In genomic region chr15:100878601-100879000, GRCh38 we compare ENCODE assay signal across 10 cellular contexts. TPM values are rescaled to one million over a fixed set of nuclear protein-coding genes. Genes with fewer than 3 reads are reported as not detected.
DNase-seq lines count a peak whose midpoint lies in the region; ATAC-seq lines count a peak whose summit lies in the region.
"Had no signal": no experiment of that assay in that cellular context is flagged by ENCODE, and none has a peak within 500 bp of the region (broad histone marks: within the 10 kb centered on the region; RNA-seq: fewer than 3 reads in every experiment).

No MANE protein-coding gene starts in this region.

- H3K4me1 ChIP-seq in iPS-15b (ENCODE audit: control insufficient read depth, insufficient read depth, low read length), result peaks cover 10% of the 10 kb centered on the region

- H3K27me3 Mint-ChIP-seq in T-helper 1 cell treated with Interleukin-12 subunit alpha and Interleukin-12 subunit beta and Interleukin-4 antibody, amounts not matched to agents 30 μg/mL and 1 μg/mL, for 36 hours (ENCODE audit: low read depth), result peaks cover 87% of the 10 kb centered on the region
- H3K27me3 Mint-ChIP-seq in activated CD4-positive, alpha-beta memory T cell treated with anti-CD3 and anti-CD28 coated beads for 36 hours, result peaks cover 57% of the 10 kb centered on the region

- H3K36me3 Mint-ChIP-seq in T-helper 1 cell treated with Interleukin-12 subunit alpha and Interleukin-12 subunit beta and Interleukin-4 antibody, amounts not matched to agents 30 μg/mL and 1 μg/mL, for 36 hours (ENCODE audit: low read depth), result no peaks in the 10 kb centered on the region
- H3K36me3 Mint-ChIP-seq in activated CD4-positive, alpha-beta memory T cell treated with anti-CD3 and anti-CD28 coated beads for 36 hours, result no peaks in the 10 kb centered on the region
- H3K36me3 Mint-ChIP-seq in stimulated activated effector memory CD8-positive, alpha-beta T cell treated with anti-CD3 and anti-CD28 coated beads, Interleukin-12 subunit alpha, Interleukin-12 subunit beta, amount 100 ng/mL, for 72 hours, result no peaks in the 10 kb centered on the region

- no peak overlapping the region for H3K27ac Mint-ChIP-seq in T-helper 1 cell treated with Interleukin-12 subunit alpha and Interleukin-12 subunit beta and Interleukin-4 antibody, amounts not matched to agents 30 μg/mL and 1 μg/mL, for 36 hours
- no peak overlapping the region for H3K27ac Mint-ChIP-seq in activated CD4-positive, alpha-beta memory T cell treated with anti-CD3 and anti-CD28 coated beads for 36 hours
- H3K27ac Mint-ChIP-seq in stimulated activated effector memory CD8-positive, alpha-beta T cell treated with anti-CD3 and anti-CD28 coated beads, Interleukin-12 subunit alpha, Interleukin-12 subunit beta, amount 100 ng/mL, for 72 hours, result no peak overlapping the region

- H3K36me3 ChIP-seq in iPS-15b (ENCODE audit: control insufficient read depth, insufficient read depth, low read length), result no peaks in the 10 kb centered on the region

- no peak overlapping the region for H3K9ac ChIP-seq in iPS-15b (ENCODE audit: low read depth, low read length)

- H3K4me1 Mint-ChIP-seq in T-helper 1 cell treated with Interleukin-12 subunit alpha and Interleukin-12 subunit beta and Interleukin-4 antibody, amounts not matched to agents 30 μg/mL and 1 μg/mL, for 36 hours (ENCODE audit: low read depth), result peaks cover 4% of the 10 kb centered on the region
- H3K4me1 Mint-ChIP-seq in activated CD4-positive, alpha-beta memory T cell treated with anti-CD3 and anti-CD28 coated beads for 36 hours (ENCODE audit: low read depth), result peaks cover 9% of the 10 kb centered on the region
- H3K4me1 Mint-ChIP-seq in stimulated activated effector memory CD8-positive, alpha-beta T cell treated with anti-CD3 and anti-CD28 coated beads, Interleukin-12 subunit alpha, Interleukin-12 subunit beta, amount 100 ng/mL, for 72 hours, result peaks cover 6% of the 10 kb centered on the region

- peak overlapping the region; percentile 58 for H3K4me3 Mint-ChIP-seq in T-helper 1 cell treated with Interleukin-12 subunit alpha and Interleukin-12 subunit beta and Interleukin-4 antibody, amounts not matched to agents 30 μg/mL and 1 μg/mL, for 36 hours
- peak overlapping the region; percentile 41 for H3K4me3 Mint-ChIP-seq in activated CD4-positive, alpha-beta memory T cell treated with anti-CD3 and anti-CD28 coated beads for 36 hours
- peak overlapping the region; percentile 40 for H3K4me3 Mint-ChIP-seq in stimulated activated effector memory CD8-positive, alpha-beta T cell treated with anti-CD3 and anti-CD28 coated beads, Interleukin-12 subunit alpha, Interleukin-12 subunit beta, amount 100 ng/mL, for 72 hours

- H3K4me3 ChIP-seq in iPS-15b (ENCODE audit: low read depth, low read length), result peak overlapping the region; percentile 19
- H3K4me3 ChIP-seq: mucosa of descending colon had no signal

- no peak for ATAC-seq in stimulated activated effector memory CD8-positive, alpha-beta T cell treated with anti-CD3 and anti-CD28 coated beads, Interleukin-12 subunit alpha, Interleukin-12 subunit beta, amount 100 ng/mL, for 72 hours
- ATAC-seq in GM21723 (IDR thresholded peaks at IDR 0.05; ENCODE audit: unreplicated experiment), result no peak

- H3K9me3 ChIP-seq in iPS-15b (ENCODE audit: control insufficient read depth, insufficient read depth, low read length), result no peaks in the 10 kb centered on the region
- H3K9me3 ChIP-seq: mucosa of descending colon had no signal

- intact Hi-C loops in activated CD4-positive, alpha-beta memory T cell treated with anti-CD3 and anti-CD28 coated beads for 36 hours (cut with micrococcal nuclease), result no loop called here

- peaks cover 62% of the 10 kb centered on the region for H3K27me3 ChIP-seq in iPS-15b (ENCODE audit: control insufficient read depth, insufficient read depth, low read length)

- no peaks in the 10 kb centered on the region for H3K9me3 Mint-ChIP-seq in T-helper 1 cell treated with Interleukin-12 subunit alpha and Interleukin-12 subunit beta and Interleukin-4 antibody, amounts not matched to agents 30 μg/mL and 1 μg/mL, for 36 hours
- H3K9me3 Mint-ChIP-seq in activated CD4-positive, alpha-beta memory T cell treated with anti-CD3 and anti-CD28 coated beads for 36 hours, result no peaks in the 10 kb centered on the region
- no peaks in the 10 kb centered on the region for H3K9me3 Mint-ChIP-seq in stimulated activated effector memory CD8-positive, alpha-beta T cell treated with anti-CD3 and anti-CD28 coated beads, Interleukin-12 subunit alpha, Interleukin-12 subunit beta, amount 100 ng/mL, for 72 hours

- DNase-seq in T-helper 1 cell (no peak), foreskin melanocyte (no peak), hepatic stellate cell (ENCODE audit: low spot score) (no peak)
- DNase-seq in activated CD4-positive, alpha-beta memory T cell treated with anti-CD3 and anti-CD28 coated beads for 36 hours, result no peak
- DNase-seq in stimulated activated effector memory CD8-positive, alpha-beta T cell treated with anti-CD3 and anti-CD28 coated beads, Interleukin-12 subunit alpha, Interleukin-12 subunit beta, amount 100 ng/mL, for 72 hours (ENCODE audit: low spot score in 2 of 2), result no peak
- DNase-seq: cerebellar nuclear complex had no signal

- POLR2A ChIA-PET in activated CD4-positive, alpha-beta memory T cell treated with anti-CD3 and anti-CD28 coated beads for 36 hours (lab: Charles Lee), result no interaction called here

- CTCF ChIA-PET in activated CD4-positive, alpha-beta memory T cell treated with anti-CD3 and anti-CD28 coated beads for 36 hours (lab: Charles Lee), result interaction anchor here (1.4 kb wide), 1 partner anchor 10 kb away, joined by 5 read pairs; no protein-coding TSS in a partner anchor

RNA-seq across cellular contexts. Expression of gene ALDH1A3, which starts 1.0 kb away (rescaled TPM):
- total RNA-seq in activated CD4-positive, alpha-beta memory T cell treated with anti-CD3 and anti-CD28 coated beads for 36 hours, result not detected

RNA-seq across cellular contexts. Expression of gene LRRK1, which starts 40.6 kb away (rescaled TPM):
- under 1 TPM; 0.41 to 0.71 TPM for total RNA-seq in activated CD4-positive, alpha-beta memory T cell treated with anti-CD3 and anti-CD28 coated beads for 36 hours
